In genomic region chr5:39072915-39073758, GRCh38 we compare ENCODE assay signal across 8 cellular contexts. TPM values are rescaled to one million over a fixed set of nuclear protein-coding genes. Genes with fewer than 3 reads are reported as not detected.
DNase-seq lines count a peak whose midpoint lies in the region; ATAC-seq, FAIRE-seq and TF ChIP-seq lines count a peak whose summit lies in the region.

No MANE protein-coding gene starts in this region.

- peak overlapping the region; percentile 63 for H2AFZ ChIP-seq in neuron (ENCODE audit: low read depth, low read length)

- no peaks in the 10 kb centered on the region for H3K9me3 ChIP-seq in Caco-2
- H3K9me3 ChIP-seq in neuron (ENCODE audit: low read length): no peaks in the 10 kb centered on the region

- ATAC-seq in GM19463 (IDR thresholded peaks at IDR 0.05; ENCODE audit: unreplicated experiment) (peak; percentile 23), HG03571 (IDR thresholded peaks at IDR 0.05; ENCODE audit: unreplicated experiment) (peak; percentile 44)

- H3K4me3 Mint-ChIP-seq in Caco-2 (ENCODE audit: unreplicated experiment): peak overlapping the region; percentile 95

- CTCF ChIA-PET in Caco-2 (lab: Charles Lee): no interaction called here

- H3K4me1 Mint-ChIP-seq in Caco-2 (ENCODE audit: low read depth, unreplicated experiment): no peaks in the 10 kb centered on the region

- no peak for FAIRE-seq in frontal cortex (lab: Jason Lieb, UNC)

- H3K4me1 ChIP-seq in Caco-2: peaks cover 6% of the 10 kb centered on the region; the same call in 1 of the 2 replicates
- peaks cover 24% of the 10 kb centered on the region for H3K4me1 ChIP-seq in neuron (ENCODE audit: insufficient read depth, low read length)

- POLR2A ChIA-PET in Caco-2 (lab: Charles Lee): interaction anchor here (0.7 kb wide), 1 partner anchor 95 kb away, joined by 3 read pairs; no protein-coding TSS in a partner anchor

- peak overlapping the region; percentile 94 for H3K27ac Mint-ChIP-seq in Caco-2 (ENCODE audit: unreplicated experiment)

- TSS peak; percentile 34 for BruUV-seq in Caco-2 (replicated peaks; lab: Mats Ljungman, UMichigan)

- H3K27me3 ChIP-seq in Caco-2 (replicated peaks; ENCODE audit: control insufficient read depth, insufficient read depth, low read length) (no peaks in the 10 kb centered on the region), neuron (ENCODE audit: insufficient read depth, low read length) (no peaks in the 10 kb centered on the region)

- no peak for TF ChIP-seq CTCF in Caco-2 (IDR thresholded peaks at IDR 0.05; ENCODE audit: insufficient read depth in 1 of 2, low read depth in 1 of 2, low read length in 1 of 2, severe bottlenecking in 1 of 2, unreplicated experiment in 1 of 2)

- peak overlapping the region; percentile 83 for H3K4me3 ChIP-seq in Caco-2 (ENCODE audit: low read depth, low read length)
- peak overlapping the region; percentile 73 for H3K4me3 ChIP-seq in neuron (ENCODE audit: low read length)

- peak; percentile 45 to 58 for DNase-seq in Caco-2
- peak; percentile 83 for DNase-seq in activated effector memory CD4-positive, alpha-beta T cell treated with anti-CD3 and anti-CD28 coated beads, Interleukin-2, amount 50 U/mL, for 16 hours
- peak; percentile 34 to 43 for DNase-seq in frontal cortex (ENCODE audit: low spot score in 2 of 2)
- DNase-seq in superior temporal gyrus (ENCODE audit: extremely low spot score): peak; percentile 75

- H3K27me3 Mint-ChIP-seq in Caco-2 (ENCODE audit: insufficient read depth, unreplicated experiment): no peaks in the 10 kb centered on the region

- peaks cover 14% of the 10 kb centered on the region for H3K36me3 Mint-ChIP-seq in Caco-2 (ENCODE audit: insufficient read depth, unreplicated experiment)

- intact Hi-C loops in Caco-2 (cut with micrococcal nuclease; ENCODE audit: unreplicated experiment): loop anchor here (5.0 kb wide), 1 partner anchor 209 kb away; no protein-coding TSS in a partner anchor

- no peaks in the 10 kb centered on the region for H3K9me3 Mint-ChIP-seq in Caco-2 (ENCODE audit: unreplicated experiment)

- no peaks in the 10 kb centered on the region for H3K36me3 ChIP-seq in Caco-2 (ENCODE audit: control insufficient read depth, insufficient read depth, low read length)
- peaks cover 4% of the 10 kb centered on the region for H3K36me3 ChIP-seq in neuron (ENCODE audit: insufficient read depth, low read length)

TF ChIP-seq in PFSK-1, 5 proteins besides CTCF, POLR2A, EP300 and RAD21:
- TF ChIP-seq POLR2AphosphoS5 (IDR thresholded peaks at IDR 0.05; ENCODE audit: low read depth, low read length) (no peak), REST (IDR thresholded peaks at IDR 0.05; ENCODE audit: insufficient read depth in 1 of 2, low read depth in 2 of 2, low read length in 2 of 2) (0 out of 4 replicates have a peak, but pooled peaks of 1 of the 2 experiments have one; percentile 28), SIN3A (IDR thresholded peaks at IDR 0.05; ENCODE audit: borderline replicate concordance, insufficient read depth, low read length) (peak; percentile 88; the same call in 1 of the 2 replicates), TAF1 (IDR thresholded peaks at IDR 0.05; ENCODE audit: borderline replicate concordance, insufficient read depth, low read length) (no peak; the same call in 1 of the 2 replicates)

RNA-seq across cellular contexts. Expression of gene RICTOR, which starts 1.1 kb away (rescaled TPM):
- total RNA-seq in Caco-2 (2022) (25.2 and 25.7 TPM in 2 replicates), frontal cortex (56.7 TPM)
- polyA plus RNA-seq in PFSK-1 (2012; ENCODE audit: insufficient read length, low read depth): 4.1 TPM

Comparison
In these comparisons a context has a peak if more than half of its experiments do, and no peak if none do; other contexts are left out.
1. Peak in every context shown above with its lines: DNase-seq, ATAC-seq and H3K4me3 ChIP-seq.